33 cellular contexts compared by ENCODE assay signal in the genomic region with DNA sequence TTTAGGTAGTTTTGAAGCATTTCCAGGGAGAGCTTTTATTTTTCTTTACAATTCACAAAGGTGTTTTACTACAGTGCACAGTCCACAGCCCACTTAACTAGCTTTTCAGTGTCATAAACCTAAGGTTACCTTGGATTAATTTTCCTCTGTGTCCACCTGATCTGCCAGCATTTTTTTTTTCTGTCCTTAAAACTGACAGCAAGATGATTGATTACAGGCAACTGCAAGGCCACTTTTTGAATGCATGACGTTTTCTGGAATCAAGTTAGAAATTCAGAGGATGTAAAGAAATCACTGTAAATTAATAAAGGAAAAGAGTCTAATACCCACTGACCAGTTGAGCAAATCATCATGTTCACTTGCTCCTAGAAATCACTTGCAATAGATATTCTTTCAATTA.
"Had no signal": no experiment of that assay in that cellular context is flagged by ENCODE, and none has a peak within 500 bp of the region (broad histone marks: within the 10 kb centered on the region; RNA-seq: fewer than 3 reads in every experiment).

No MANE protein-coding gene starts in this region.

- H3K27ac ChIP-seq: KMS-11 had no signal

- H3K36me3 ChIP-seq: MG63 had no signal

- H3K4me3 ChIP-seq: MG63 had no signal

- DNase-seq: Karpas-422, Kasumi-1, MG63, MM.1S, MV-4-11, NCI-H1048, NCI-H1092, NCI-H1092 treated with DMSO at 0.1 percent for 48 hours, NCI-H1105, NCI-H1105 treated with DMSO at 0.1 percent for 48 hours, NCI-H1417 treated with DMSO at 0.1 percent for 48 hours, NCI-H1436, NCI-H1436 treated with DMSO at 0.1 percent for 48 hours, NCI-H146, NCI-H1694, NCI-H1694 treated with DMSO at 0.1 percent for 48 hours, NCI-H187, NCI-H187 treated with DMSO at 0.1 percent for 48 hours, NCI-H1930, NCI-H2029, NCI-H2029 treated with DMSO at 0.1 percent for 48 hours, NCI-H2081, NCI-H2081 treated with DMSO at 0.1 percent for 48 hours, NCI-H2107, NCI-H2171, NCI-H2227 treated with DMSO at 0.1 percent for 48 hours, NCI-H226, NCI-H345, NCI-H446, NCI-H446 treated with DMSO at 0.1 percent for 48 hours, NCI-H510A, NCI-H510A treated with DMSO at 0.1 percent for 48 hours had no signal

- H3K27me3 ChIP-seq: MG63 had no signal

- H3K9me3 ChIP-seq: MG63 had no signal
